Comparison of ENCODE assay signal across 17 cellular contexts in genomic region chr3:194607592-194608386, GRCh38. TPM values are rescaled to one million over a fixed set of nuclear protein-coding genes. Genes with fewer than 3 reads are reported as not detected.
DNase-seq lines count a peak whose midpoint lies in the region; ATAC-seq, FAIRE-seq and TF ChIP-seq lines count a peak whose summit lies in the region.
"Had no signal": no experiment of that assay in that cellular context is flagged by ENCODE, and none has a peak within 500 bp of the region (broad histone marks: within the 10 kb centered on the region; RNA-seq: fewer than 3 reads in every experiment).

No MANE protein-coding gene starts in this region.

- H3K4me3 ChIP-seq in GM23338 (no peak overlapping the region), RWPE2 (ENCODE audit: severe bottlenecking) (no peak overlapping the region), HepG2 (replicated peaks in 1 of 3; ENCODE audit: insufficient read depth in 1 of 3, low read depth in 2 of 3, low read length in 3 of 3) (no peak overlapping the region), SJCRH30 (no peak overlapping the region)
- H3K4me3 ChIP-seq: PC-9, SK-N-MC had no signal

- CTCF ChIA-PET in Calu3 (lab: Charles Lee) (interaction anchor here (0.6 to 0.7 kb wide), 2 partner anchors 30 to 41 kb away, joined by 3 read pairs; no protein-coding TSS in a partner anchor), HepG2 (lab: Yijun Ruan, JAX; ENCODE audit: low intra/inter-chr PET ratio, low total read pairs) (no interaction called here)

- H3K4me2 ChIP-seq in GM23338 (no peak overlapping the region), HepG2 (ENCODE audit: low read depth, low read length) (no peak overlapping the region)
- H3K4me2 ChIP-seq: PC-9 had no signal

- no peak for TF ChIP-seq RAD21 in HepG2 (CRISPR knock-in tag; IDR thresholded peaks at IDR 0.05)

- WGBS in HepG2 (ENCODE audit: low lambda C conversion rate) = 84% methylated on average over 10 of the region's 10 CpGs

- no peaks in the 10 kb centered on the region for H3K9me2 ChIP-seq in GM23338 (ENCODE audit: insufficient read depth)

- H3K4me3 Mint-ChIP-seq in Calu3 (ENCODE audit: low read depth, unreplicated experiment) (no peak overlapping the region), GM23338 (no peak overlapping the region), immature natural killer cell (no peak overlapping the region)
- H3K4me3 Mint-ChIP-seq: B cell; CD4-positive, alpha-beta memory T cell; T-cell had no signal

- H3F3A ChIP-seq in GM23338 (replicated peaks; ENCODE audit: low read depth) = no peaks in the 10 kb centered on the region

- TF ChIP-seq CTCF in Calu3 (IDR thresholded peaks at IDR 0.05; ENCODE audit: unreplicated experiment) (peak; percentile 14), GM23338 (conservative IDR thresholded peaks at IDR 0.05; ENCODE audit: low read depth in 2 of 2) (no peak), RWPE2 (IDR thresholded peaks at IDR 0.05; ENCODE audit: poor library complexity, severe bottlenecking) (no peak), HepG2 (CRISPR knock-in tag; IDR thresholded peaks at IDR 0.05) (no peak)

- no peaks in the 10 kb centered on the region for H3K79me2 ChIP-seq in GM23338 (replicated peaks; ENCODE audit: insufficient read depth)
- H3K79me2 ChIP-seq in HepG2 (ENCODE audit: insufficient read depth, low read length) = no peaks in the 10 kb centered on the region

- H3K9me3 ChIP-seq in RWPE2 (ENCODE audit: severe bottlenecking) = no peaks in the 10 kb centered on the region
- H3K9me3 ChIP-seq in HepG2 (ENCODE audit: low read length) = no peaks in the 10 kb centered on the region
- no peaks in the 10 kb centered on the region for H3K9me3 ChIP-seq in SJCRH30 (replicated peaks)

- intact Hi-C loops in Calu3 (cut with micrococcal nuclease; ENCODE audit: unreplicated experiment) (no loop called here), HepG2 (cut with micrococcal nuclease; ENCODE audit: unreplicated experiment) (no loop called here)

- POLR2A ChIA-PET in HepG2 (lab: Yijun Ruan, JAX) = interaction anchor here (1.7 kb wide), 1 partner anchor 14 kb away, joined by 4 read pairs; no protein-coding TSS in a partner anchor

- no peak for TF ChIP-seq POLR2A in HepG2 (IDR thresholded peaks at IDR 0.05; ENCODE audit: insufficient read depth in 1 of 2, low read depth in 2 of 2, low read length in 2 of 2)

- BruUV-seq in Calu3 (replicated peaks; lab: Mats Ljungman, UMichigan) = no TSS peak
- BruUV-seq in HepG2 (replicated peaks; lab: Mats Ljungman, UMichigan) = no TSS peak

- H2AFZ ChIP-seq in GM23338 (no peak overlapping the region), HepG2 (ENCODE audit: low read length) (no peak overlapping the region)
- H2AFZ ChIP-seq: PC-9 had no signal

- no peaks in the 10 kb centered on the region for H3K9me3 Mint-ChIP-seq in Calu3 (ENCODE audit: low read depth, unreplicated experiment)
- H3K9me3 Mint-ChIP-seq in GM23338 = no peaks in the 10 kb centered on the region; the same call in 2 of the 3 replicates
- H3K9me3 Mint-ChIP-seq in immature natural killer cell = no peaks in the 10 kb centered on the region
- H3K9me3 Mint-ChIP-seq: CD4-positive, alpha-beta memory T cell; T-cell had no signal

- DNase-seq in Calu3 (no peak), GM23338 (ENCODE audit: low spot score) (no peak), RWPE2 (ENCODE audit: low spot score) (no peak), HepG2 (ENCODE audit: low spot score) (no peak), NCI-H774 (lab: John Stamatoyannopoulos, UW) (no peak), SJCRH30 (no peak), immature natural killer cell (no peak), NCI-H1048 (lab: John Stamatoyannopoulos, UW) (no peak)
- DNase-seq: CD4-positive, alpha-beta memory T cell; NCI-H1092; NCI-H526; PC-9; T-cell had no signal

- H3K36me3 ChIP-seq in GM23338 (ENCODE audit: insufficient read depth) = no peaks in the 10 kb centered on the region
- H3K36me3 ChIP-seq in RWPE2 (ENCODE audit: low read depth) = peaks cover 6% of the 10 kb centered on the region; the same call in 1 of the 2 replicates
- 0 out of 5 replicates have a peak, but pooled peaks cover 0 to 3% of the 10 kb centered on the region in 2 experiments for H3K36me3 ChIP-seq in HepG2 (replicated peaks in 1 of 2; ENCODE audit: control insufficient read depth in 1 of 2, insufficient read depth in 2 of 2, low read length in 2 of 2)
- peaks cover 4% of the 10 kb centered on the region; the same call in 1 of the 2 replicates for H3K36me3 ChIP-seq in SJCRH30

- H4K20me1 ChIP-seq in GM23338 (replicated peaks; ENCODE audit: insufficient read depth) (no peaks in the 10 kb centered on the region), HepG2 (ENCODE audit: insufficient read depth, low read length) (no peaks in the 10 kb centered on the region)

- peak; percentile 50; the same call in 2 of the 3 replicates for ATAC-seq in GM23338
- peak; percentile 27; the same call in 1 of the 3 replicates for ATAC-seq in RWPE2 (ENCODE audit: low read depth)
- ATAC-seq in HepG2 = peak; percentile 81
- ATAC-seq: T-cell had no signal

- H3K27me3 Mint-ChIP-seq in Calu3 (ENCODE audit: unreplicated experiment) (no peaks in the 10 kb centered on the region), GM23338 (ENCODE audit: insufficient read depth, low read depth, poor library complexity) (peaks cover 5% of the 10 kb centered on the region), immature natural killer cell (ENCODE audit: low read depth in 3 of 3) (peaks cover 0 to 4% (median 0%) of the 10 kb centered on the region in 3 donors)
- H3K27me3 Mint-ChIP-seq: B cell; CD4-positive, alpha-beta memory T cell; T-cell had no signal

- no peak for FAIRE-seq in HepG2 (lab: Jason Lieb, UNC)
- FAIRE-seq: GM18507, HTR-8/SVneo had no signal

- no peaks in the 10 kb centered on the region for H3K4me1 Mint-ChIP-seq in Calu3 (ENCODE audit: low read depth, unreplicated experiment)
- peaks cover 3% of the 10 kb centered on the region; the same call in 2 of the 3 replicates for H3K4me1 Mint-ChIP-seq in GM23338
- no peaks in the 10 kb centered on the region for H3K4me1 Mint-ChIP-seq in immature natural killer cell
- H3K4me1 Mint-ChIP-seq: B cell; CD4-positive, alpha-beta memory T cell; T-cell had no signal

- H3K27me3 ChIP-seq in GM23338 (ENCODE audit: insufficient read depth) (no peaks in the 10 kb centered on the region), RWPE2 (ENCODE audit: insufficient read depth, poor library complexity, severe bottlenecking) (no peaks in the 10 kb centered on the region), HepG2 (ENCODE audit: control insufficient read depth in 1 of 2, insufficient read depth in 2 of 2, low read length in 2 of 2) (no peaks in the 10 kb centered on the region), SJCRH30 (no peaks in the 10 kb centered on the region)

- H3K9ac ChIP-seq in HepG2 (ENCODE audit: insufficient read depth, low read depth, low read length) = no peak overlapping the region

- no peaks in the 10 kb centered on the region for H3K4me1 ChIP-seq in GM23338 (ENCODE audit: insufficient read depth)
- no peaks in the 10 kb centered on the region for H3K4me1 ChIP-seq in RWPE2 (ENCODE audit: insufficient read depth, poor library complexity, severe bottlenecking)
- no peaks in the 10 kb centered on the region for H3K4me1 ChIP-seq in HepG2 (ENCODE audit: insufficient read depth, low read length)
- peaks cover 3% of the 10 kb centered on the region; the same call in 1 of the 2 replicates for H3K4me1 ChIP-seq in SJCRH30

- no peak for TF ChIP-seq EP300 in HepG2 (IDR thresholded peaks at IDR 0.05; ENCODE audit: low read depth in 2 of 2, low read length in 2 of 2)
- no peak for TF ChIP-seq EP300 in HepG2 (CRISPR knock-in tag; IDR thresholded peaks at IDR 0.05; ENCODE audit: borderline replicate concordance)

- H3K27ac Mint-ChIP-seq in Calu3 (ENCODE audit: unreplicated experiment) (no peak overlapping the region), GM23338 (no peak overlapping the region), immature natural killer cell (no peak overlapping the region)
- H3K27ac Mint-ChIP-seq: B cell; CD4-positive, alpha-beta memory T cell; T-cell had no signal

- H3K27ac ChIP-seq in GM23338 (ENCODE audit: low read depth) (no peak overlapping the region), RWPE2 (ENCODE audit: poor library complexity, severe bottlenecking) (no peak overlapping the region), HepG2 (ENCODE audit: extremely low read length, insufficient read depth, low read length) (no peak overlapping the region), SJCRH30 (no peak overlapping the region)
- H3K27ac ChIP-seq: PC-9, SK-N-MC had no signal

- H3K36me3 Mint-ChIP-seq in Calu3 (ENCODE audit: insufficient read depth, unreplicated experiment) (peaks cover 8% of the 10 kb centered on the region), GM23338 (ENCODE audit: low read depth) (peaks cover 12% of the 10 kb centered on the region; the same call in 2 of the 3 replicates), immature natural killer cell (peaks cover 0 to 9% (median 0%) of the 10 kb centered on the region in 3 donors)
- H3K36me3 Mint-ChIP-seq: CD4-positive, alpha-beta memory T cell; T-cell had no signal

- in situ Hi-C loops in HepG2 (cut with HindIII; ENCODE audit: extremely low pct_ligation_motif_present, low pct_unique_long_range_greater_than_20kb) = no loop called here

RNA-seq across cellular contexts. Expression of gene TMEM44, which starts 25.4 kb away (rescaled TPM):
- 44.0 and 52.6 TPM in 2 replicates for total RNA-seq in Calu3 (2022)
- total RNA-seq in GM23338 (2014; rRNA removed; shearing (Covaris generic)) = 10.5 and 11.3 TPM in 2 replicates
- 9.4 and 10.0 TPM in 2 replicates for polyA plus RNA-seq in GM23338 (2016; fragmentation: Nextera tagmentation; extraction: Ambion mirVana)
- total RNA-seq in HepG2 (2016; rRNA removed; fragmentation: Illumina TruSeq; extraction: Trizol) = 3.2 and 7.3 TPM in 2 replicates
- total RNA-seq in HepG2 (2016; cell fraction: cytosol; rRNA removed; fragmentation: Illumina TruSeq; extraction: Trizol; ENCODE audit: low read depth) = 2.0 and 2.5 TPM in 2 replicates
- 2.4 and 7.8 TPM in 2 replicates for total RNA-seq in HepG2 (2016; cell fraction: insoluble cytoplasmic fraction; rRNA removed; fragmentation: Illumina TruSeq; extraction: Trizol)
- total RNA-seq in HepG2 (2016; cell fraction: membrane; rRNA removed; fragmentation: Illumina TruSeq; extraction: Trizol) = 3.7 and 4.9 TPM in 2 replicates
- 8.7 and 10.7 TPM in 2 replicates for total RNA-seq in HepG2 (2016; cell fraction: nucleus; rRNA removed; fragmentation: Illumina TruSeq; extraction: Trizol)
- polyA plus RNA-seq in HepG2 (2011; rRNA removed) = 13.8 and 16.0 TPM in 2 replicates
- polyA plus RNA-seq in HepG2 (2011; cell fraction: cytosol; rRNA removed) = 8.3 and 8.8 TPM in 2 replicates
- 49.0 and 57.1 TPM in 2 replicates for polyA plus RNA-seq in HepG2 (2011; cell fraction: nucleus; rRNA removed)
- polyA plus RNA-seq in HepG2 (2012) = 6.3 and 10.4 TPM in 2 replicates
- polyA plus RNA-seq in HepG2 (2016; cell fraction: cytosol; fragmentation: Illumina TruSeq; extraction: Trizol; ENCODE audit: low read depth) = 1.9 and 2.6 TPM in 2 replicates
- polyA plus RNA-seq in HepG2 (2016; cell fraction: insoluble cytoplasmic fraction; fragmentation: Illumina TruSeq; extraction: Trizol; ENCODE audit: low read depth) = 3.4 and 3.6 TPM in 2 replicates
- polyA plus RNA-seq in HepG2 (2016; cell fraction: membrane; fragmentation: Illumina TruSeq; extraction: Trizol; ENCODE audit: low read depth) = 3.5 and 4.2 TPM in 2 replicates
- 34.3 and 35.9 TPM in 2 replicates for polyA plus RNA-seq in HepG2 (2016; cell fraction: nucleus; fragmentation: Illumina TruSeq; extraction: Trizol; ENCODE audit: insufficient read depth, low read depth)
- polyA minus RNA-seq in HepG2 (2011; rRNA and poly(A)+ RNA removed; ENCODE audit: low replicate concordance) = 11.5 and 19.4 TPM in 2 replicates
- 2.8 and 4.9 TPM in 2 replicates for polyA minus RNA-seq in HepG2 (2011; cell fraction: cytosol; rRNA and poly(A)+ RNA removed)
- polyA minus RNA-seq in HepG2 (2011; cell fraction: nucleus; rRNA and poly(A)+ RNA removed) = 13.4 and 15.0 TPM in 2 replicates
- total RNA-seq in SJCRH30 (2014; rRNA removed; shearing (Covaris generic)) = 8.0 and 9.4 TPM in 2 replicates
- polyA plus RNA-seq in immature natural killer cell = 1 to 10 TPM in 2 of 3 donors, not detected in 1; 1.4 TPM

Comparison
In these comparisons a context has a peak if more than half of its experiments do, and no peak if none do; other contexts are left out.
1. ATAC-seq: peak in every context shown above with its lines; median percentile 81 in HepG2; 50 in GM23338; 27 in RWPE2.